2 cellular contexts compared by ENCODE assay signal in the genomic region with DNA sequence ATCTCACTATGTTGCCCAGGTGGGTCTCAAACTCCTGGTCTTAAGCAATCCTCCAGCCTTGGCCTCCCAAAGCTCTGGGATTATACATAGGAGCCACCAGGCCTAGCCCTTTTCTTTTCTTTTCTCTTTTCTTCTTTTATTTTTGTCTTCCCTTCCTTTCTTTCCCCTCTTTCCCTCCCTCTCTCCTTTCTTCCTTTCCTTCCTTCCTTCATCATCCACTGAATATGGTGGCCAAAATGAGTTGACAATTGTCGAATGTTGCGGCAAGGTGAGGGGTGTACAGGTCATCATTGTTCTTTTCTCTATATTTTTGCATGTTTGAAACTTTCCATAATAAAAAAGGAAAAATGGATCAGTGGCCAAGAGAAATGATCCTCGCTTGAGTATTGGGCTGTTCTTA.
A peak's percentile ranks its signal among the peaks of the same experiment; 100 is the strongest.
TF ChIP-seq lines count a peak whose summit lies in the region.

No MANE protein-coding gene starts in this region.

TF ChIP-seq in A549, 52 proteins besides CTCF, POLR2A, EP300 and RAD21 (continued from another document):
- TF ChIP-seq RNF2 (IDR thresholded peaks at IDR 0.05; ENCODE audit: borderline replicate concordance, low read depth), result no peak
- TF ChIP-seq, protein P1, sequence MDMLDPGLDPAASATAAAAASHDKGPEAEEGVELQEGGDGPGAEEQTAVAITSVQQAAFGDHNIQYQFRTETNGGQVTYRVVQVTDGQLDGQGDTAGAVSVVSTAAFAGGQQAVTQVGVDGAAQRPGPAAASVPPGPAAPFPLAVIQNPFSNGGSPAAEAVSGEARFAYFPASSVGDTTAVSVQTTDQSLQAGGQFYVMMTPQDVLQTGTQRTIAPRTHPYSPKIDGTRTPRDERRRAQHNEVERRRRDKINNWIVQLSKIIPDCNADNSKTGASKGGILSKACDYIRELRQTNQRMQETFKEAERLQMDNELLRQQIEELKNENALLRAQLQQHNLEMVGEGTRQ (IDR thresholded peaks at IDR 0.05), result no peak
- TF ChIP-seq RFX5 (IDR thresholded peaks at IDR 0.05), result no peak
- no peak for TF ChIP-seq SMC3 (IDR thresholded peaks at IDR 0.05)
- TF ChIP-seq TFCP2L1 (CRISPR knock-in tag; IDR thresholded peaks at IDR 0.05), result no peak
- TF ChIP-seq, protein P2, sequence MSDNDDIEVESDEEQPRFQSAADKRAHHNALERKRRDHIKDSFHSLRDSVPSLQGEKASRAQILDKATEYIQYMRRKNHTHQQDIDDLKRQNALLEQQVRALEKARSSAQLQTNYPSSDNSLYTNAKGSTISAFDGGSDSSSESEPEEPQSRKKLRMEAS (IDR thresholded peaks at IDR 0.05), result no peak
- no peak for TF ChIP-seq MAFK (IDR thresholded peaks at IDR 0.05; ENCODE audit: partially characterized antibody)
- no peak for TF ChIP-seq FOXS1 (CRISPR knock-in tag; IDR thresholded peaks at IDR 0.05)
- no peak for TF ChIP-seq RARB (CRISPR knock-in tag; IDR thresholded peaks at IDR 0.05)
- TF ChIP-seq, protein P3, sequence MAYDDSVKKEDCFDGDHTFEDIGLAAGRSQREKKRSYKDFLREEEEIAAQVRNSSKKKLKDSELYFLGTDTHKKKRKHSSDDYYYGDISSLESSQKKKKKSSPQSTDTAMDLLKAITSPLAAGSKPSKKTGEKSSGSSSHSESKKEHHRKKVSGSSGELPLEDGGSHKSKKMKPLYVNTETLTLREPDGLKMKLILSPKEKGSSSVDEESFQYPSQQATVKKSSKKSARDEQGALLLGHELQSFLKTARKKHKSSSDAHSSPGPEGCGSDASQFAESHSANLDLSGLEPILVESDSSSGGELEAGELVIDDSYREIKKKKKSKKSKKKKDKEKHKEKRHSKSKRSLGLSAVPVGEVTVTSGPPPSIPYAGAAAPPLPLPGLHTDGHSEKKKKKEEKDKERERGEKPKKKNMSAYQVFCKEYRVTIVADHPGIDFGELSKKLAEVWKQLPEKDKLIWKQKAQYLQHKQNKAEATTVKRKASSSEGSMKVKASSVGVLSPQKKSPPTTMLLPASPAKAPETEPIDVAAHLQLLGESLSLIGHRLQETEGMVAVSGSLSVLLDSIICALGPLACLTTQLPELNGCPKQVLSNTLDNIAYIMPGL (CRISPR knock-in tag; IDR thresholded peaks at IDR 0.05; ENCODE audit: borderline replicate concordance), result no peak
- TF ChIP-seq HOXB5 (CRISPR knock-in tag; IDR thresholded peaks at IDR 0.05), result no peak
TF ChIP-seq in A549: peak in this region for 0.

TF ChIP-seq in HEK293, 187 proteins besides CTCF, POLR2A, EP300 and RAD21 (continued from another document):
- TF ChIP-seq ZNF670 (tag by site-specific recombination; IDR thresholded peaks at IDR 0.05; ENCODE audit: low read depth) (no peak), SP3 (tag by site-specific recombination; IDR thresholded peaks at IDR 0.05) (no peak), ZNF121 (tag by site-specific recombination; IDR thresholded peaks at IDR 0.05) (peak; percentile 84; the same call in 1 of the 2 replicates), IKZF3 (tag by site-specific recombination; IDR thresholded peaks at IDR 0.05) (no peak), BCL11B (tag by site-specific recombination; IDR thresholded peaks at IDR 0.05; ENCODE audit: low read depth) (no peak), SCRT1 (tag by site-specific recombination; IDR thresholded peaks at IDR 0.05; ENCODE audit: borderline replicate concordance) (no peak), ZNF16 (tag by site-specific recombination; IDR thresholded peaks at IDR 0.05; ENCODE audit: low read depth) (no peak), ZNF114 (tag by site-specific recombination; IDR thresholded peaks at IDR 0.05) (no peak), ZNF174 (tag by site-specific recombination; IDR thresholded peaks at IDR 0.05) (no peak), ZNF19 (tag by site-specific recombination; IDR thresholded peaks at IDR 0.05; ENCODE audit: low read depth) (no peak), SP7 (tag by site-specific recombination; IDR thresholded peaks at IDR 0.05) (no peak), PRDM1 (tag by site-specific recombination; IDR thresholded peaks at IDR 0.05) (peak; percentile 83), WT1 (tag by site-specific recombination; IDR thresholded peaks at IDR 0.05) (no peak), ZNF37A (tag by site-specific recombination; IDR thresholded peaks at IDR 0.05) (no peak), ZBTB48 (tag by site-specific recombination; IDR thresholded peaks at IDR 0.05) (no peak), ZNF366 (tag by site-specific recombination; conservative IDR thresholded peaks at IDR 0.05) (peak; percentile 61; the same call in 1 of the 2 replicates)
- TF ChIP-seq, protein P4, sequence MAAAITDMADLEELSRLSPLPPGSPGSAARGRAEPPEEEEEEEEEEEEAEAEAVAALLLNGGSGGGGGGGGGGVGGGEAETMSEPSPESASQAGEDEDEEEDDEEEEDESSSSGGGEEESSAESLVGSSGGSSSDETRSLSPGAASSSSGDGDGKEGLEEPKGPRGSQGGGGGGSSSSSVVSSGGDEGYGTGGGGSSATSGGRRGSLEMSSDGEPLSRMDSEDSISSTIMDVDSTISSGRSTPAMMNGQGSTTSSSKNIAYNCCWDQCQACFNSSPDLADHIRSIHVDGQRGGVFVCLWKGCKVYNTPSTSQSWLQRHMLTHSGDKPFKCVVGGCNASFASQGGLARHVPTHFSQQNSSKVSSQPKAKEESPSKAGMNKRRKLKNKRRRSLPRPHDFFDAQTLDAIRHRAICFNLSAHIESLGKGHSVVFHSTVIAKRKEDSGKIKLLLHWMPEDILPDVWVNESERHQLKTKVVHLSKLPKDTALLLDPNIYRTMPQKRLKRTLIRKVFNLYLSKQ (tag by site-specific recombination; IDR thresholded peaks at IDR 0.05; ENCODE audit: borderline replicate concordance), result no peak
